In the genomic region with DNA sequence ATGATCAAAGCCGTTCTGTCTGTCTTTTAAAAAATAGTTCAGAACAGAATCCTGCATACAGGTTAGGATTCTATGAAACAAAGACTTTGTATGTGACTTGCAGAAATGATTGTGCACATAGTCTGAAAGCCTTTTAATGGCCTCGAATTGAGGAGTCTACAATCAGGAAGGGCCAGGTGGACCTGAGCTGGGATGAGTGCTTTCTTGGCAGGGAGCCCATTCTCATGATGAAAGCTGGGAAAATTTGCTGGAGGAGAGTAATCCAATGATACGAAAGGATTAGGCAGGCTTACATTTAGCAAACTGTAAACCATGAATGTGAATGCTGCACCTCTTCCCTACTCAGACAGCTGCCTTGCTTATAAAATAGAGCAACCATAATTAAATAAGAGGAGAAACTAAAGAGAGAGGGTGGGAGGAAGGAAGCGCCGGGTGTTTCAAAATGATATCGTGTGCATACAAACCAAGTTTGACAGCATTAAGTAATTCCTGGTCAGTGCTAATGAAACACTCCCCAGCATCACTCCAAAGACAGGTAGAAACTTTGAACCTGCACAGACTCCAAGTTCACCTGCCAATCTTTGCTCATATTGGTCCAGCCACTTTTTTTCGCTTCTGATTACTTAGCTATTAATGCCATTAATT, we compare ENCODE assay signal across 12 cellular contexts. TPM values are rescaled to one million over a fixed set of nuclear protein-coding genes. Genes with fewer than 3 reads are reported as not detected.
DNase-seq lines count a peak whose midpoint lies in the region; ATAC-seq and TF ChIP-seq lines count a peak whose summit lies in the region.
"Had no signal": no experiment of that assay in that cellular context is flagged by ENCODE, and none has a peak within 500 bp of the region (broad histone marks: within the 10 kb centered on the region; RNA-seq: fewer than 3 reads in every experiment).

No MANE protein-coding gene starts in this region.

- no peaks in the 10 kb centered on the region for H3K36me3 Mint-ChIP-seq in T-helper 17 cell (ENCODE audit: low read depth)
- H3K36me3 Mint-ChIP-seq in progenitor cell of endocrine pancreas (ENCODE audit: insufficient read depth), result no peaks in the 10 kb centered on the region
- H3K36me3 Mint-ChIP-seq in chondrocyte (ENCODE audit: low read depth), result no peaks in the 10 kb centered on the region

- no peaks in the 10 kb centered on the region for H3K9me3 ChIP-seq in T-helper 17 cell (ENCODE audit: control insufficient read depth, low read length, poor library complexity, severe bottlenecking)
- H3K9me3 ChIP-seq: tibial artery had no signal

- H3K27ac Mint-ChIP-seq in T-helper 17 cell, result peak overlapping the region; percentile 97
- peak overlapping the region; percentile 90 for H3K27ac Mint-ChIP-seq in progenitor cell of endocrine pancreas
- H3K27ac Mint-ChIP-seq in chondrocyte (ENCODE audit: unreplicated experiment), result no peak overlapping the region
- H3K27ac Mint-ChIP-seq: activated CD4-positive, alpha-beta memory T cell treated with anti-CD3 and anti-CD28 coated beads, Interleukin-2, amount 10 ng/mL, durations not matched to agents 7 days and 5 days had no signal

- ATAC-seq in T-helper 17 cell, result no peak
- no peak for ATAC-seq in GM19035 (IDR thresholded peaks at IDR 0.05; ENCODE audit: unreplicated experiment)
- no peak for ATAC-seq in HG03095 (IDR thresholded peaks at IDR 0.05; ENCODE audit: unreplicated experiment)
- ATAC-seq: HepG2 had no signal

- TF ChIP-seq CTCF in progenitor cell of endocrine pancreas (IDR thresholded peaks at IDR 0.05; ENCODE audit: unreplicated experiment) (no peak), chondrocyte (IDR thresholded peaks at IDR 0.05) (no peak)

- H3K4me1 Mint-ChIP-seq in T-helper 17 cell (peaks cover 35% of the 10 kb centered on the region), progenitor cell of endocrine pancreas (ENCODE audit: low read depth) (peaks cover 35% of the 10 kb centered on the region), chondrocyte (ENCODE audit: low read depth) (no peaks in the 10 kb centered on the region)

- no peak overlapping the region for H3K4me3 Mint-ChIP-seq in T-helper 17 cell
- H3K4me3 Mint-ChIP-seq in progenitor cell of endocrine pancreas (ENCODE audit: low read depth), result no peak overlapping the region
- no peak overlapping the region for H3K4me3 Mint-ChIP-seq in chondrocyte (ENCODE audit: unreplicated experiment)
- H3K4me3 Mint-ChIP-seq: activated CD4-positive, alpha-beta memory T cell treated with anti-CD3 and anti-CD28 coated beads, Interleukin-2, amount 10 ng/mL, durations not matched to agents 7 days and 5 days had no signal

- DNase-seq in HT-29 (ENCODE audit: low spot score), result peak; percentile 26
- DNase-seq in NCI-H2171 treated with DMSO at 0.1 percent for 48 hours (lab: John Stamatoyannopoulos, UW), result peak; percentile 97
- DNase-seq in T-helper 17 cell, result no peak
- no peak for DNase-seq in progenitor cell of endocrine pancreas (ENCODE audit: low spot score, unreplicated experiment)
- DNase-seq in chondrocyte (ENCODE audit: low spot score), result no peak
- DNase-seq in 8988T, result no peak
- DNase-seq: activated CD4-positive, alpha-beta memory T cell treated with anti-CD3 and anti-CD28 coated beads, Interleukin-2, amount 10 ng/mL, durations not matched to agents 7 days and 5 days; amygdala; tibial artery had no signal

- H3K9me3 Mint-ChIP-seq in progenitor cell of endocrine pancreas (ENCODE audit: low read depth) (no peaks in the 10 kb centered on the region), chondrocyte (ENCODE audit: low read depth) (no peaks in the 10 kb centered on the region)
- H3K9me3 Mint-ChIP-seq: activated CD4-positive, alpha-beta memory T cell treated with anti-CD3 and anti-CD28 coated beads, Interleukin-2, amount 10 ng/mL, durations not matched to agents 7 days and 5 days had no signal

- no peaks in the 10 kb centered on the region for H3K27me3 Mint-ChIP-seq in T-helper 17 cell
- peaks cover 15% of the 10 kb centered on the region for H3K27me3 Mint-ChIP-seq in progenitor cell of endocrine pancreas
- H3K27me3 Mint-ChIP-seq in chondrocyte (ENCODE audit: low read depth), result peaks cover 25% of the 10 kb centered on the region

RNA-seq across cellular contexts. Expression of a gene that starts 23.7 kb away (rescaled TPM):
- 4.9 and 5.4 TPM in 2 replicates for total RNA-seq in HT-29 (2014; rRNA removed; shearing (Covaris generic))
- total RNA-seq in T-helper 17 cell, result 1,000 to 10,000 TPM; 1,189 to 1,429 TPM
- total RNA-seq in progenitor cell of endocrine pancreas, result 5.9 and 10.4 TPM in 2 replicates
- total RNA-seq in chondrocyte, result not detected in 3 replicates

Comparison
In these comparisons a context has a peak if more than half of its experiments do, and no peak if none do; other contexts are left out.
1. DNase-seq: peak in HT-29 (single experiment) and NCI-H2171 treated with DMSO at 0.1 percent for 48 hours (single experiment); none in T-helper 17 cell (0 of 3), progenitor cell of endocrine pancreas (single experiment), chondrocyte (single experiment) and 8988T (single experiment).
2. RNA of a gene that starts 23.7 kb away (total RNA-seq): 1,189 to 1,429 TPM in T-helper 17 cell; 5.9 to 10.4 TPM in progenitor cell of endocrine pancreas, 4.9 to 5.4 TPM in HT-29 and not detected in chondrocyte; every median in the first group is over 100 times any median in the second.